26 cellular contexts compared by ENCODE assay signal in the genomic region with DNA sequence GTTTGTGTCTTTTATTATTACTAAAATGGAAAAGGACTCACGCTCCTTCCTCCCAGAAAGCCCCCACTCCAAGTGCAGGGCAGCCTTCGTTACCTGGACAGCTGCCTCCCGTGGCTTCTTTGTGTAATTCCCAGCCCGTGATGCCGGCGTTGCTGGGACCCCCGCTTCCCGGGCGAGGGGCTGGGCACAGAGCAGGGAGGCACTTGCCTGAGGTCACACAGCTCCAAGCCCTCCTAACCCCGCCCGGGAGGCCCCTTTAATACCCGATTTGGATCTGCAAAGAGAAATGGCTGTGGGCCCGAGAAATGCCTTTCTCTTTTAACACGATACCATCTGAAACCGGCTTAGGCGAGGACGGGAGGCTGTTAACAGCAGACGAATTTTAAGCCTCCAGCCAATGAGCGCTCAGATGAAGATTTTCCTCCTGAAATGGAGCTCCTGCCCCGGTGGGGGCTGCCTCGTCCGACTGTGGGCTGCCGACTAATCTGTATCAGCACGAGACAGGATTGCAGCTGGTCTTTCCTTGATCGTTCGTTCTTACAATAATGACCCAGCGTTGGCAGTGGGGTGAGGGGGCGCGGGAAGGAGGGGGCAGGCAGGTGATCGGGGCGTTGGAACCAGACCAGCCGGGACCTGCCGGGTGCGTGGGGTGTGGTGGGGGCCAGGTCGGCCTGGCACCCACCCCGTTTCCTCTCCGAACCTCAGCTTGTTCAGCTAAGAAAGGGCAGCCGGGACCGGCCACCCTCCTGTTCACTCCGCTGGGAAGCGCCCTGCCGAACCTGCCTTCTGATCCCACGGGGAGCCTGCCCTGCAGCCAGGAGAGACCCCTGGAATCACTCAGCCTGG. TPM values are rescaled to one million over a fixed set of nuclear protein-coding genes. Genes with fewer than 3 reads are reported as not detected.
"Had no signal": no experiment of that assay in that cellular context is flagged by ENCODE, and none has a peak within 500 bp of the region (broad histone marks: within the 10 kb centered on the region; RNA-seq: fewer than 3 reads in every experiment).

No MANE protein-coding gene starts in this region.

- H3K4me1 ChIP-seq: esophagus squamous epithelium, sigmoid colon, tibial artery had no signal

- FAIRE-seq: urothelium cell line had no signal

- H3K36me3 Mint-ChIP-seq: activated naive CD8-positive, alpha-beta T cell treated with anti-CD3 and anti-CD28 coated beads for 36 hours had no signal

- H3K9me3 Mint-ChIP-seq: activated CD8-positive, alpha-beta T cell treated with anti-CD3 and anti-CD28 coated beads for 36 hours; activated naive CD8-positive, alpha-beta T cell treated with anti-CD3 and anti-CD28 coated beads for 36 hours; activated T-helper 17 cell treated with anti-CD3 and anti-CD28 coated beads, Interleukin-2, amount 50 U/mL, for 72 hours; effector memory CD8-positive, alpha-beta T cell had no signal

- H3K27me3 ChIP-seq: esophagus squamous epithelium, hepatocyte, sigmoid colon, tibial artery had no signal

- H3K9me3 ChIP-seq: esophagus squamous epithelium, sigmoid colon, tibial artery had no signal

- H3K27ac Mint-ChIP-seq: activated CD8-positive, alpha-beta T cell treated with anti-CD3 and anti-CD28 coated beads for 36 hours; activated naive CD8-positive, alpha-beta T cell treated with anti-CD3 and anti-CD28 coated beads for 36 hours; activated T-helper 17 cell treated with anti-CD3 and anti-CD28 coated beads, Interleukin-2, amount 50 U/mL, for 72 hours; effector memory CD8-positive, alpha-beta T cell had no signal

- H3K4me3 ChIP-seq: esophagus squamous epithelium, hepatocyte, lung, sigmoid colon, tibial artery had no signal

- H3K4me3 Mint-ChIP-seq: activated CD8-positive, alpha-beta T cell treated with anti-CD3 and anti-CD28 coated beads for 36 hours; activated naive CD8-positive, alpha-beta T cell treated with anti-CD3 and anti-CD28 coated beads for 36 hours; activated T-helper 17 cell treated with anti-CD3 and anti-CD28 coated beads, Interleukin-2, amount 50 U/mL, for 72 hours; effector memory CD8-positive, alpha-beta T cell had no signal

- H3K4me1 Mint-ChIP-seq: activated naive CD8-positive, alpha-beta T cell treated with anti-CD3 and anti-CD28 coated beads for 36 hours; activated T-helper 17 cell treated with anti-CD3 and anti-CD28 coated beads, Interleukin-2, amount 50 U/mL, for 72 hours had no signal

- H3K27ac ChIP-seq: esophagus squamous epithelium, hepatocyte, sigmoid colon, tibial artery had no signal

- ATAC-seq: activated CD8-positive, alpha-beta T cell treated with anti-CD3 and anti-CD28 coated beads for 36 hours; activated T-helper 17 cell treated with anti-CD3 and anti-CD28 coated beads, Interleukin-2, amount 50 U/mL, for 72 hours; effector memory CD8-positive, alpha-beta T cell; left colon; stimulated activated naive CD8-positive, alpha-beta T cell treated with anti-CD3 and anti-CD28 coated beads, Interleukin-15, Interleukin-2, amounts not matched to agents 100 U/mL and 50 U/mL, for 24 hours had no signal

- H3K27me3 Mint-ChIP-seq: activated CD8-positive, alpha-beta T cell treated with anti-CD3 and anti-CD28 coated beads for 36 hours; activated naive CD8-positive, alpha-beta T cell treated with anti-CD3 and anti-CD28 coated beads for 36 hours; activated T-helper 17 cell treated with anti-CD3 and anti-CD28 coated beads, Interleukin-2, amount 50 U/mL, for 72 hours had no signal

- DNase-seq: activated CD4-positive, alpha-beta T cell treated with anti-CD3 and anti-CD28 coated beads for 48 hours; activated CD4-positive, CD25-positive, alpha-beta regulatory T cell; activated CD8-positive, alpha-beta T cell treated with anti-CD3 and anti-CD28 coated beads for 36 hours; activated naive CD4-positive, alpha-beta T cell; activated naive CD8-positive, alpha-beta T cell treated with anti-CD3 and anti-CD28 coated beads for 36 hours; activated T-cell treated with anti-CD3 and anti-CD28 coated beads, Interleukin-2, amount 50 U/mL, for 1 hour; amniotic stem cell; effector memory CD8-positive, alpha-beta T cell; esophagus squamous epithelium; left colon; sigmoid colon; stimulated activated CD4-positive, alpha-beta T cell treated with anti-CD3 and anti-CD28 coated beads, Interleukin-1b, Interleukin-23, amount 100 ng/mL, for 48 hours; stimulated activated CD8-positive, alpha-beta memory T cell treated with anti-CD3 and anti-CD28 coated beads, Interleukin-4, amount 100 ng/mL, for 48 hours; stimulated activated naive CD8-positive, alpha-beta T cell treated with anti-CD3 and anti-CD28 coated beads, Interleukin-15, Interleukin-2, amounts not matched to agents 100 U/mL and 50 U/mL, for 24 hours; substantia nigra; T-helper 1 cell; T-helper 9 cell; tibial artery had no signal

RNA-seq across cellular contexts. Expression of gene FOXL3, which starts 36.3 kb away (rescaled TPM):
- total RNA-seq: activated CD8-positive, alpha-beta T cell treated with anti-CD3 and anti-CD28 coated beads for 36 hours; activated naive CD8-positive, alpha-beta T cell treated with anti-CD3 and anti-CD28 coated beads for 36 hours; activated T-helper 17 cell treated with anti-CD3 and anti-CD28 coated beads, Interleukin-2, amount 50 U/mL, for 72 hours; dermis microvascular lymphatic vessel endothelial cell; esophagus squamous epithelium; hepatocyte; lung; omental fat pad; pulmonary artery endothelial cell; sigmoid colon had no signal
- polyA plus RNA-seq: hepatocyte, lung, neural cell, sigmoid colon had no signal
